In genomic region chr6:75318900-75319299, GRCh38 we compare ENCODE assay signal across 24 cellular contexts. TPM values are rescaled to one million over a fixed set of nuclear protein-coding genes. Genes with fewer than 3 reads are reported as not detected.
A peak's percentile ranks its signal among the peaks of the same experiment; 100 is the strongest.
DNase-seq lines count a peak whose midpoint lies in the region; ATAC-seq and TF ChIP-seq lines count a peak whose summit lies in the region.
"Had no signal": no experiment of that assay in that cellular context is flagged by ENCODE, and none has a peak within 500 bp of the region (broad histone marks: within the 10 kb centered on the region; RNA-seq: fewer than 3 reads in every experiment).

No MANE protein-coding gene starts in this region.

- ATAC-seq in WTC11 (no peak), GM21360 (IDR thresholded peaks at IDR 0.05; ENCODE audit: unreplicated experiment) (no peak)
- ATAC-seq: GM12878 had no signal

- peaks cover 3% of the 10 kb centered on the region; the same call in 1 of the 2 replicates for H3K4me1 ChIP-seq in SJCRH30
- H3K4me1 ChIP-seq: BE2C, BLaER1 had no signal

- no peaks in the 10 kb centered on the region for H3K27me3 ChIP-seq in SJCRH30
- H3K27me3 ChIP-seq: BE2C, BLaER1 had no signal

- H3K4me3 Mint-ChIP-seq in WTC11 (no peak overlapping the region), chondrocyte (ENCODE audit: unreplicated experiment) (no peak overlapping the region), mesothelial cell of epicardium (no peak overlapping the region)
- H3K4me3 Mint-ChIP-seq: CD14-positive monocyte; CD4-positive, alpha-beta memory T cell; CD4-positive, CD25-positive, alpha-beta regulatory T cell; CD8-positive, alpha-beta memory T cell had no signal

- CTCF ChIA-PET in WTC11 (lab: Charles Lee), result interaction anchor here (2.0 kb wide), 1 partner anchor 22 kb away, joined by 7 read pairs; no protein-coding TSS in a partner anchor

- TF ChIP-seq CTCF in WTC11 (IDR thresholded peaks at IDR 0.05) (no peak), chondrocyte (IDR thresholded peaks at IDR 0.05) (no peak), mesothelial cell of epicardium (IDR thresholded peaks at IDR 0.05; ENCODE audit: unreplicated experiment) (no peak)

- H3K27ac ChIP-seq in SJCRH30, result no peak overlapping the region
- H3K27ac ChIP-seq: BLaER1 had no signal

- H3K27ac Mint-ChIP-seq in WTC11 (peak overlapping the region; percentile 35; the same call in 1 of the 2 replicates), chondrocyte (ENCODE audit: unreplicated experiment) (peak overlapping the region; percentile 45), mesothelial cell of epicardium (peak overlapping the region; percentile 40)
- H3K27ac Mint-ChIP-seq: CD14-positive monocyte; CD4-positive, alpha-beta memory T cell; CD4-positive, CD25-positive, alpha-beta regulatory T cell; CD8-positive, alpha-beta memory T cell had no signal

- POLR2A ChIA-PET in WTC11 (lab: Charles Lee), result no interaction called here

- H3K36me3 Mint-ChIP-seq in WTC11, result peaks cover 9% of the 10 kb centered on the region
- H3K36me3 Mint-ChIP-seq in chondrocyte (ENCODE audit: low read depth), result peaks cover 8% of the 10 kb centered on the region
- peaks cover 10% of the 10 kb centered on the region for H3K36me3 Mint-ChIP-seq in mesothelial cell of epicardium
- H3K36me3 Mint-ChIP-seq: CD14-positive monocyte; CD4-positive, alpha-beta memory T cell; CD4-positive, CD25-positive, alpha-beta regulatory T cell had no signal

- peaks cover 19% of the 10 kb centered on the region for H3K9me3 Mint-ChIP-seq in WTC11
- H3K9me3 Mint-ChIP-seq in chondrocyte (ENCODE audit: low read depth), result peaks cover 7% of the 10 kb centered on the region
- peaks cover 11% of the 10 kb centered on the region for H3K9me3 Mint-ChIP-seq in mesothelial cell of epicardium
- H3K9me3 Mint-ChIP-seq: CD4-positive, alpha-beta memory T cell; CD8-positive, alpha-beta memory T cell had no signal

- no peaks in the 10 kb centered on the region; the same call in 1 of the 2 replicates for H3K27me3 Mint-ChIP-seq in WTC11 (ENCODE audit: low read depth)
- H3K27me3 Mint-ChIP-seq in chondrocyte (ENCODE audit: low read depth), result no peaks in the 10 kb centered on the region
- no peaks in the 10 kb centered on the region for H3K27me3 Mint-ChIP-seq in mesothelial cell of epicardium (ENCODE audit: low read depth)

- H3K9me3 ChIP-seq in SJCRH30 (replicated peaks), result no peaks in the 10 kb centered on the region
- H3K9me3 ChIP-seq: BE2C, BLaER1 had no signal

- DNase-seq in WTC11 (ENCODE audit: low spot score), result no peak
- DNase-seq in chondrocyte (ENCODE audit: low spot score), result no peak
- DNase-seq in mesothelial cell of epicardium (ENCODE audit: low spot score in 2 of 2, unreplicated experiment in 2 of 2), result no peak
- no peak for DNase-seq in activated T-cell treated with anti-CD3 and anti-CD28 coated beads for 4 hours
- DNase-seq in SJCRH30, result no peak
- DNase-seq: 8988T; ACHN; BE2C; C1 segment of cervical spinal cord; CD4-positive, alpha-beta memory T cell; CD4-positive, CD25-positive, alpha-beta regulatory T cell; CD8-positive, alpha-beta memory T cell; COR-L47; DMS 273 treated with DMSO at 0.1 percent for 48 hours; DMS153; DMS53; DMS79; DND-41; EL; GDM1 had no signal

- peaks cover 10% of the 10 kb centered on the region for H3K4me1 Mint-ChIP-seq in WTC11
- H3K4me1 Mint-ChIP-seq in chondrocyte (ENCODE audit: low read depth), result peaks cover 23% of the 10 kb centered on the region
- H3K4me1 Mint-ChIP-seq in mesothelial cell of epicardium, result peaks cover 22% of the 10 kb centered on the region
- H3K4me1 Mint-ChIP-seq: CD14-positive monocyte; CD4-positive, alpha-beta memory T cell; CD8-positive, alpha-beta memory T cell had no signal

- H3K4me3 ChIP-seq in SJCRH30, result no peak overlapping the region
- H3K4me3 ChIP-seq: BLaER1, GM12878 had no signal

- no peaks in the 10 kb centered on the region for H3K36me3 ChIP-seq in SJCRH30
- H3K36me3 ChIP-seq: BE2C, BLaER1 had no signal

TF ChIP-seq in WTC11, 78 proteins besides CTCF, POLR2A, EP300 and RAD21:
- TF ChIP-seq ESRRA (CRISPR knock-in tag; IDR thresholded peaks at IDR 0.05; ENCODE audit: borderline replicate concordance), result no peak
- no peak for TF ChIP-seq MAX (CRISPR knock-in tag; IDR thresholded peaks at IDR 0.05)
- no peak for TF ChIP-seq ZNF219 (CRISPR knock-in tag; IDR thresholded peaks at IDR 0.05; ENCODE audit: borderline replicate concordance)
- TF ChIP-seq, protein P1, sequence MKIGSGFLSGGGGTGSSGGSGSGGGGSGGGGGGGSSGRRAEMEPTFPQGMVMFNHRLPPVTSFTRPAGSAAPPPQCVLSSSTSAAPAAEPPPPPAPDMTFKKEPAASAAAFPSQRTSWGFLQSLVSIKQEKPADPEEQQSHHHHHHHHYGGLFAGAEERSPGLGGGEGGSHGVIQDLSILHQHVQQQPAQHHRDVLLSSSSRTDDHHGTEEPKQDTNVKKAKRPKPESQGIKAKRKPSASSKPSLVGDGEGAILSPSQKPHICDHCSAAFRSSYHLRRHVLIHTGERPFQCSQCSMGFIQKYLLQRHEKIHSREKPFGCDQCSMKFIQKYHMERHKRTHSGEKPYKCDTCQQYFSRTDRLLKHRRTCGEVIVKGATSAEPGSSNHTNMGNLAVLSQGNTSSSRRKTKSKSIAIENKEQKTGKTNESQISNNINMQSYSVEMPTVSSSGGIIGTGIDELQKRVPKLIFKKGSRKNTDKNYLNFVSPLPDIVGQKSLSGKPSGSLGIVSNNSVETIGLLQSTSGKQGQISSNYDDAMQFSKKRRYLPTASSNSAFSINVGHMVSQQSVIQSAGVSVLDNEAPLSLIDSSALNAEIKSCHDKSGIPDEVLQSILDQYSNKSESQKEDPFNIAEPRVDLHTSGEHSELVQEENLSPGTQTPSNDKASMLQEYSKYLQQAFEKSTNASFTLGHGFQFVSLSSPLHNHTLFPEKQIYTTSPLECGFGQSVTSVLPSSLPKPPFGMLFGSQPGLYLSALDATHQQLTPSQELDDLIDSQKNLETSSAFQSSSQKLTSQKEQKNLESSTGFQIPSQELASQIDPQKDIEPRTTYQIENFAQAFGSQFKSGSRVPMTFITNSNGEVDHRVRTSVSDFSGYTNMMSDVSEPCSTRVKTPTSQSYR (CRISPR knock-in tag; IDR thresholded peaks at IDR 0.05), result no peak
- TF ChIP-seq, protein P2, sequence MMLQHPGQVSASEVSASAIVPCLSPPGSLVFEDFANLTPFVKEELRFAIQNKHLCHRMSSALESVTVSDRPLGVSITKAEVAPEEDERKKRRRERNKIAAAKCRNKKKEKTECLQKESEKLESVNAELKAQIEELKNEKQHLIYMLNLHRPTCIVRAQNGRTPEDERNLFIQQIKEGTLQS (CRISPR knock-in tag; conservative IDR thresholded peaks at IDR 0.05), result no peak
- TF ChIP-seq, protein P3, sequence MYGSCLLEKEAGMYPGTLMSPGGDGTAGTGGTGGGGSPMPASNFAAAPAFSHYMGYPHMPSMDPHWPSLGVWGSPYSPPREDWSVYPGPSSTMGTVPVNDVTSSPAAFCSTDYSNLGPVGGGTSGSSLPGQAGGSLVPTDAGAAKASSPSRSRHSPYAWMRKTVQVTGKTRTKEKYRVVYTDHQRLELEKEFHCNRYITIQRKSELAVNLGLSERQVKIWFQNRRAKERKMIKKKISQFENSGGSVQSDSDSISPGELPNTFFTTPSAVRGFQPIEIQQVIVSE (CRISPR knock-in tag; IDR thresholded peaks at IDR 0.05; ENCODE audit: borderline replicate concordance), result no peak

RNA-seq across cellular contexts. Expression of gene TMEM30A, which starts 34.3 kb away (rescaled TPM):
- total RNA-seq in WTC11 (2021) (68.2 to 81.2 TPM (median 72.6 TPM) in 3 replicates), chondrocyte (146 to 189 TPM (median 154 TPM) in 3 replicates), mesothelial cell of epicardium (87.6 to 95.3 TPM (median 90.1 TPM) in 3 replicates)
- 63.1 and 70.3 TPM in 2 replicates for total RNA-seq in SJCRH30 (2014; rRNA removed; shearing (Covaris generic))
